11 cellular contexts compared by ENCODE assay signal in genomic region chr10:122044713-122045112, GRCh38. TPM values are rescaled to one million over a fixed set of nuclear protein-coding genes. Genes with fewer than 3 reads are reported as not detected.
DNase-seq lines count a peak whose midpoint lies in the region; ATAC-seq lines count a peak whose summit lies in the region.
"Had no signal": no experiment of that assay in that cellular context is flagged by ENCODE, and none has a peak within 500 bp of the region (broad histone marks: within the 10 kb centered on the region; RNA-seq: fewer than 3 reads in every experiment).

No MANE protein-coding gene starts in this region.

- no peaks in the 10 kb centered on the region for H3K36me3 ChIP-seq in HUES64 (ENCODE audit: insufficient read depth, low read length)
- peaks cover 0 to 2% (median under 1%) of the 10 kb centered on the region in 3 donors for H3K36me3 ChIP-seq in skeletal muscle tissue (ENCODE audit: control insufficient read depth in 3 of 3, insufficient read depth in 3 of 3, low read length in 3 of 3)

- H3K9ac ChIP-seq in HUES64 (ENCODE audit: low read depth, low read length), result peak overlapping the region; percentile 33; the same call in 1 of the 2 replicates
- peak overlapping the region; percentile 68 to 76 (median 70) for H3K9ac ChIP-seq in skeletal muscle tissue (ENCODE audit: low read depth in 1 of 3, low read length in 3 of 3)

- H3K27me3 ChIP-seq in HUES64 (ENCODE audit: insufficient read depth, low read length) (no peaks in the 10 kb centered on the region), layer of hippocampus (ENCODE audit: control insufficient read depth, insufficient read depth, low read length) (peaks cover 2% of the 10 kb centered on the region), skeletal muscle tissue (ENCODE audit: control insufficient read depth in 3 of 3, insufficient read depth in 3 of 3, low read length in 3 of 3) (no peaks in the 10 kb centered on the region)

- WGBS in HUES64, result 25% methylated on average over 9 of the region's 9 CpGs

- ATAC-seq in esophagus mucosa (no peak), HG02938 (IDR thresholded peaks at IDR 0.05; ENCODE audit: unreplicated experiment) (no peak)
- ATAC-seq: stimulated activated effector memory CD8-positive, alpha-beta T cell treated with anti-CD3 and anti-CD28 coated beads, Interleukin-12 subunit alpha, Interleukin-12 subunit beta, amount 100 ng/mL, for 72 hours had no signal

- H3K4me3 ChIP-seq in HUES64 (ENCODE audit: low read length) (peak overlapping the region; percentile 27), skeletal muscle tissue (ENCODE audit: low read length in 3 of 3) (peak overlapping the region; percentile 54 to 57 (median 56))

- H3K27ac ChIP-seq in HUES64 (ENCODE audit: low read depth, low read length) (peak overlapping the region; percentile 69; the same call in 1 of the 2 replicates), cingulate gyrus (ENCODE audit: low read depth, low read length) (peak overlapping the region; percentile 48), layer of hippocampus (ENCODE audit: low read depth, low read length) (peak overlapping the region; percentile 27), skeletal muscle tissue (ENCODE audit: low read depth, low read length) (peak overlapping the region; percentile 85)

- DNase-seq in AML-193 (lab: John Stamatoyannopoulos, UW), result no peak
- DNase-seq in NCI-H187 treated with DMSO at 0.1 percent for 48 hours (lab: John Stamatoyannopoulos, UW), result no peak
- DNase-seq: NCI-H345; stimulated activated CD4-positive, alpha-beta T cell treated with anti-CD3 and anti-CD28 coated beads, Interleukin-12 subunit alpha, Interleukin-12 subunit beta, amount 100 ng/mL, for 4 hours had no signal

- H3K4me1 ChIP-seq in HUES64 (ENCODE audit: insufficient read depth, low read length), result peaks cover 26% of the 10 kb centered on the region
- H3K4me1 ChIP-seq in skeletal muscle tissue (ENCODE audit: control insufficient read depth in 3 of 3, insufficient read depth in 3 of 3, low read length in 3 of 3), result peaks cover 25 to 57% (median 41%) of the 10 kb centered on the region in 3 donors

- H3K9me3 ChIP-seq in HUES64 (ENCODE audit: insufficient read depth, low read depth, low read length) (no peaks in the 10 kb centered on the region), skeletal muscle tissue (ENCODE audit: control insufficient read depth in 3 of 3, low read length in 3 of 3) (no peaks in the 10 kb centered on the region)

RNA-seq across cellular contexts. Expression of gene TACC2, which starts 55.8 kb away (rescaled TPM):
- 36.3 TPM for polyA plus RNA-seq in HUES64 (2013, experiment 1 of 2)
- polyA plus RNA-seq in HUES64 (2013, experiment 2 of 2), result 34.9 TPM
- 37.6 TPM for total RNA-seq in skeletal muscle tissue
- total RNA-seq in esophagus mucosa, result 90.0 TPM

Comparison
In these comparisons a context has a peak if more than half of its experiments do, and no peak if none do; other contexts are left out.
1. H3K27ac ChIP-seq: peak in every context shown above with its lines; median percentile 85 in skeletal muscle tissue; 69 in HUES64; 48 in cingulate gyrus; 27 in layer of hippocampus.